In the genomic region with DNA sequence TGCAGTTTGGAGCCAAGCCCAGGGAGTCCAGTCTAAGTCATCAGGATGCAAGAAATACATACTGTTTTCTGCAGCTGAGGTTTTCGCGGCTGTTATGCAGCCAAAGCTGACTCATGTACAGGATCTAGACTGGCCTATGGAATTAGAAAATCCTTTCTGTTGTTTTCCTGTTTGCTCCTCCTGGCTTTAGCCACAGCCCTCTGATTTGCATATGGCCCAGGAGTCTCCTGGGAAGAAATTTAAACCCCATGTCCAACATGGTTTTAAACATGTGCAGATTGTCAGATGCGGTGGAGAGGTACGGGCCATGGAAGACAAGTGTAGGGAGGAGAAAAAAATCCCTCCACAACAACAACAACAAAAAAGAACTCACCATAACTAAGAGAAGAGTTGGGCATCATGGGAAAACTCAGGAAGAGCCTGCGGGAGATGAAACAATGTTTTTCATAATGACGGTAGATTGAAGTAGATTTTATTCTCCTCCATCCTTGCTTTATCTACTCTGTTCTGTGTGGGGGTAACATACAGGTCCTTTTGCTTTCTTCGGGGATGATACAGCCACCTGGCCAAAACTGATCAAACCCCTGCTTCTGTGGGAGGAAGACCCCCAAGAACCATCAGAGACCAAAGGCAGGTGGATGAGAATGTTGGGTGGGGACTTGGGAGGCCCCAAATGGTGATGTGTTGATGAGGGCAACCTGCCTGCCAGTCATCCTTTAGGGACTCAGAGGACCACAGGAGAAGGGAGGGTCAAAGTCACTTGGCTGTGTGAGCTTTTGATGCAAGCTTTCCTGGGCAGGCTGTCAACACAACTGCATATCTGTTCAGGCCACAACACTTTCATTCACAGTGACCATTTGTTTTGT, we compare ENCODE assay signal across 8 cellular contexts. TPM values are rescaled to one million over a fixed set of nuclear protein-coding genes. Genes with fewer than 3 reads are reported as not detected.
DNase-seq lines count a peak whose midpoint lies in the region; ATAC-seq lines count a peak whose summit lies in the region.

No MANE protein-coding gene starts in this region.

- no peaks in the 10 kb centered on the region for H3K27me3 ChIP-seq in skeletal muscle satellite cell (ENCODE audit: control insufficient read depth, insufficient read depth, low read length)

- H3K4me1 ChIP-seq in skeletal muscle satellite cell (ENCODE audit: control insufficient read depth, insufficient read depth, low read length), result peaks cover 25% of the 10 kb centered on the region

- DNase-seq in activated naive CD4-positive, alpha-beta T cell treated with anti-CD3 and anti-CD28 coated beads, Interleukin-2, amount 10 ng/mL, durations not matched to agents 7 days and 5 days, result no peak
- DNase-seq in activated naive CD4-positive, alpha-beta T cell treated with anti-CD3 and anti-CD28 coated beads, Interleukin-2, amount 50 U/mL, for 16 hours, result no peak
- peak; percentile 97 for DNase-seq in RPMI7951 (ENCODE audit: low read depth)
- DNase-seq in epithelial cell of prostate (ENCODE audit: low read depth, low spot score), result peak; percentile 91
- no peak for DNase-seq in GM19240 (ENCODE audit: insufficient read length, low spot score)

- no peak overlapping the region for H3K4me2 ChIP-seq in skeletal muscle satellite cell (ENCODE audit: low read length)

- H3K9ac ChIP-seq in skeletal muscle satellite cell (ENCODE audit: low read depth, low read length), result peak overlapping the region; percentile 80

- no peaks in the 10 kb centered on the region for H3K36me3 ChIP-seq in skeletal muscle satellite cell (ENCODE audit: insufficient read depth, low read length)

- peak overlapping the region; percentile 95 for H3K27ac ChIP-seq in epithelial cell of prostate

- no peaks in the 10 kb centered on the region for H3K9me3 Mint-ChIP-seq in activated naive CD4-positive, alpha-beta T cell treated with anti-CD3 and anti-CD28 coated beads, Interleukin-2, amount 10 ng/mL, durations not matched to agents 7 days and 5 days

- peaks cover 61% of the 10 kb centered on the region for H3K4me1 Mint-ChIP-seq in activated naive CD4-positive, alpha-beta T cell treated with anti-CD3 and anti-CD28 coated beads, Interleukin-2, amount 10 ng/mL, durations not matched to agents 7 days and 5 days

- H3K36me3 Mint-ChIP-seq in activated naive CD4-positive, alpha-beta T cell treated with anti-CD3 and anti-CD28 coated beads, Interleukin-2, amount 10 ng/mL, durations not matched to agents 7 days and 5 days, result no peaks in the 10 kb centered on the region

- no peaks in the 10 kb centered on the region for H3K9me3 ChIP-seq in skeletal muscle satellite cell (replicated peaks; ENCODE audit: low read length)

- no peak overlapping the region for H3K4me3 Mint-ChIP-seq in activated naive CD4-positive, alpha-beta T cell treated with anti-CD3 and anti-CD28 coated beads, Interleukin-2, amount 10 ng/mL, durations not matched to agents 7 days and 5 days

- CTCF ChIA-PET in activated naive CD4-positive, alpha-beta T cell treated with anti-CD3 and anti-CD28 coated beads, Interleukin-2, amount 10 ng/mL, durations not matched to agents 7 days and 5 days (lab: Charles Lee), result interaction anchor here (2.4 kb wide), 1 partner anchor 9 kb away, joined by 9 read pairs; no protein-coding TSS in a partner anchor

- ATAC-seq in HG03460 (IDR thresholded peaks at IDR 0.05; ENCODE audit: unreplicated experiment) (no peak), GM21447 (IDR thresholded peaks at IDR 0.05; ENCODE audit: unreplicated experiment) (no peak)

- peak overlapping the region; percentile 67 for H3K27ac Mint-ChIP-seq in activated naive CD4-positive, alpha-beta T cell treated with anti-CD3 and anti-CD28 coated beads, Interleukin-2, amount 10 ng/mL, durations not matched to agents 7 days and 5 days

- H3K27me3 Mint-ChIP-seq in activated naive CD4-positive, alpha-beta T cell treated with anti-CD3 and anti-CD28 coated beads, Interleukin-2, amount 10 ng/mL, durations not matched to agents 7 days and 5 days, result peaks cover 4% of the 10 kb centered on the region

- H3K4me3 ChIP-seq in skeletal muscle satellite cell (ENCODE audit: low read length), result no peak overlapping the region

RNA-seq across cellular contexts. Expression of a gene that starts 29.8 kb away (rescaled TPM):
- 17.8 and 20.8 TPM in 2 replicates for total RNA-seq in RPMI7951 (2014; rRNA removed; shearing (Covaris generic))
- 22.3 and 25.1 TPM in 2 replicates for total RNA-seq in skeletal muscle satellite cell (2012; rRNA removed)

Comparison
In these comparisons a context has a peak if more than half of its experiments do, and no peak if none do; other contexts are left out.
1. DNase-seq: peak in RPMI7951 (single experiment) and epithelial cell of prostate (single experiment); none in activated naive CD4-positive, alpha-beta T cell treated with anti-CD3 and anti-CD28 coated beads, Interleukin-2, amount 10 ng/mL, durations not matched to agents 7 days and 5 days (single experiment), activated naive CD4-positive, alpha-beta T cell treated with anti-CD3 and anti-CD28 coated beads, Interleukin-2, amount 50 U/mL, for 16 hours (single experiment) and GM19240 (single experiment).